In the genomic region with DNA sequence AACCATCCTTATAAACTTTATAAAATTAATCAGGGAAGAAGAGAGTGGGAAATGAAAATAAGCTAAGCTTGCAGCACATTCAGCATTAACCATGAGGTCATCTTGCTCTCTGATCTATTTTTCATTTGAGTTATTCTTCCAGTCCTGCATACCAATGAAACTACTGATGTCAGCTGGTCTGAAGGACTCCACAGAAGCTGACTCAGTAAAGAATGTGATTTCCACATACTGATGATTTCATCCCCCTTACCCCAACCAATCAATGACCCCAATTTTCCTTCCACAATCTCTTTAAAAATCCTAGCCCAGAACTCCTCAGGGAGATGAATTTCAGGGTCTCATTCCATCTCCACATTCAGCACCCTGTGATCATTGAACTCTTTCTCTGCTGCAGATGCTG, we compare ENCODE assay signal across 12 cellular contexts. TPM values are rescaled to one million over a fixed set of nuclear protein-coding genes. Genes with fewer than 3 reads are reported as not detected.
DNase-seq lines count a peak whose midpoint lies in the region; TF ChIP-seq lines count a peak whose summit lies in the region.
"Had no signal": no experiment of that assay in that cellular context is flagged by ENCODE, and none has a peak within 500 bp of the region (broad histone marks: within the 10 kb centered on the region; RNA-seq: fewer than 3 reads in every experiment).

No MANE protein-coding gene starts in this region.

- intact Hi-C loops in lower leg skin (cut with DNase I; ENCODE audit: low total_unique reads): no loop called here

- DNase-seq in AG04449 (ENCODE audit: low read depth, low spot score): peak; percentile 84
- DNase-seq in LHCN-M2 (ENCODE audit: low read depth): peak; percentile 83
- peak; percentile 45 for DNase-seq in epidermal melanocyte (ENCODE audit: insufficient read length, low spot score)
- DNase-seq in myocyte (ENCODE audit: low read depth): peak; percentile 66
- DNase-seq in midbrain (lab: John Stamatoyannopoulos, UW): no peak
- no peak for DNase-seq in SHP77 treated with DMSO at 0.1 percent for 48 hours (lab: John Stamatoyannopoulos, UW)
- DNase-seq in lower leg skin (ENCODE audit: low spot score in 2 of 2): no peak
- DNase-seq in NCI-H1930 (lab: John Stamatoyannopoulos, UW): no peak
- DNase-seq: activated T-cell treated with anti-CD3 and anti-CD28 coated beads, Interleukin-2, amount 50 U/mL, for 72 hours; NCI-H510A had no signal

- no peak overlapping the region for H3K4me3 ChIP-seq in AG04449 (ENCODE audit: low read depth, low read length)
- H3K4me3 ChIP-seq in lower leg skin (ENCODE audit: low read depth, poor library complexity, severe bottlenecking): no peak overlapping the region

- POLR2A ChIA-PET in AG04449 (lab: Yijun Ruan, JAX): no interaction called here

- CTCF ChIA-PET in AG04449 (lab: Yijun Ruan, JAX): no interaction called here

- TF ChIP-seq CTCF in AG04449 (IDR thresholded peaks at IDR 0.05; ENCODE audit: insufficient read depth, low read length, missing control alignments) (no peak), lower leg skin (IDR thresholded peaks at IDR 0.05) (no peak)

- no peak for TF ChIP-seq POLR2A in lower leg skin (IDR thresholded peaks at IDR 0.05)

RNA-seq across cellular contexts. Expression of gene DSPP, which starts 18.8 kb away (rescaled TPM):
- total RNA-seq in LHCN-M2 (2014; rRNA removed) (not detected in 2 replicates), myocyte (not detected in 2 replicates), lower leg skin (not detected)
- not detected for polyA plus RNA-seq in LHCN-M2 (2012)
- polyA plus RNA-seq in myocyte (2012): not detected
- total RNA-seq: activated T-cell treated with anti-CD3 and anti-CD28 coated beads, Interleukin-2, amount 50 U/mL, for 72 hours; HT-29; mononuclear cell had no signal

Comparison
In these comparisons a context has a peak if more than half of its experiments do, and no peak if none do; other contexts are left out.
1. DNase-seq: peak in AG04449 (single experiment), LHCN-M2 (single experiment), epidermal melanocyte (single experiment) and myocyte (single experiment); none in midbrain (single experiment), SHP77 treated with DMSO at 0.1 percent for 48 hours (single experiment), lower leg skin (0 of 2) and NCI-H1930 (0 of 2).